Comparison of ENCODE assay signal across 1 cellular context in the genomic region with DNA sequence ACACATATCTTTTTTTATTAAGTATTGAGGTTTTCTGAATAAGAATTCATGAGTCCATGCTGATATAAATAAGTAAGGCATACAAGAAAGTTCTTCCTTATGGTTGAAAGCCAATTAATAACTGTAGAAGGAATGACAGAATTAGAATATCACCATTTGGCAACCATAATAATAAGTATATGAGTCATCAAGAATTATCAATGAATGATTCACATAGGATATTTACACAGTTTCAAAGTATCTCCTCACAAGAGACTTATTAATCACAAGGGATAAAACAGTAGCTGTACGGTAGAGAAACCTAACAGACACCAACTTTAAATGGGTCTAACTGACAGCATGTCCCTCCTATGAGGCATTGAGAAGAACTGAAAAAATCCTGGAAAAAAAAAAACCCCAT.
A peak's percentile ranks its signal among the peaks of the same experiment; 100 is the strongest.
TF ChIP-seq lines count a peak whose summit lies in the region.

No MANE protein-coding gene starts in this region.

TF ChIP-seq in K562, 482 proteins besides CTCF, POLR2A, EP300 and RAD21:
- TF ChIP-seq, protein P1, sequence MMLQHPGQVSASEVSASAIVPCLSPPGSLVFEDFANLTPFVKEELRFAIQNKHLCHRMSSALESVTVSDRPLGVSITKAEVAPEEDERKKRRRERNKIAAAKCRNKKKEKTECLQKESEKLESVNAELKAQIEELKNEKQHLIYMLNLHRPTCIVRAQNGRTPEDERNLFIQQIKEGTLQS (IDR thresholded peaks at IDR 0.05) = peak; percentile 44; the same call in 1 of the 2 replicates
- TF ChIP-seq, protein P1 (CRISPR knock-in tag; conservative IDR thresholded peaks at IDR 0.05) = no peak
- TF ChIP-seq ZNF444 (CRISPR knock-in tag; IDR thresholded peaks at IDR 0.05) (no peak), FOXK2 (conservative IDR thresholded peaks at IDR 0.05 in 1 of 2, IDR thresholded peaks at IDR 0.05 in 1 of 2; ENCODE audit: low read depth in 2 of 2) (no peak), RBM34 (IDR thresholded peaks at IDR 0.05; ENCODE audit: borderline replicate concordance, insufficient read depth, low read length) (no peak)
